In the genomic region with DNA sequence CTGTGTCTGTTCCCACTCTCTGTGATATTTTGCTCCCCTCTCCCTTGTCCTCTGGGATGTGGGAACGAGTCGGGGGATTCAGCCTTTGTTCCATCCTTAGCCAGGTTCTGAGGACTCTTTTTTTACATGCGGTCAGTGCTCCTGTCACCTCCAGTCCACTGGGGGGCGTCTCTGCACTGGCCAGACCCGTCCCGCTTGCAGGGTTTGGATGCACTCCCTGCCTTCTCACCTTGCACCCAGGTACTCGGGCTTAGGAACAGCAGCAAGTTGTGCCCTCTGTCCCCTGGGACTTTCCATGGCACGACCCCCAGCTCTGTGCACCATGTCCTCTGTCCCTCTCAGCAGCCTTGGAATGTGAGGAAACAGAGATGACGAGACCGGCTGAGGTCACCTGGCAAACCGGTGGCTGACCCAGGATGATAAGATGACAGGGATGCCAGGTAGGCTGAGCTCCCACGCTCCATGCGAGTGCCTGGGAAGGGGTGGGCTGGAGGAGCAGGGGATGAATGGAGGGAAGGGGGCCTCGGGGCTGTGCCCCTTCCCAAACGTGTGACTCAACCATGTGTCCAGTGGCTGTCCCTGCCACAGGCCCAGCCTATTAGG, we compare ENCODE assay signal across 8 cellular contexts. TPM values are rescaled to one million over a fixed set of nuclear protein-coding genes. Genes with fewer than 3 reads are reported as not detected.
DNase-seq lines count a peak whose midpoint lies in the region; ATAC-seq and TF ChIP-seq lines count a peak whose summit lies in the region.

No MANE protein-coding gene starts in this region.

- no peaks in the 10 kb centered on the region for H3K9me3 ChIP-seq in CD4-positive, alpha-beta T cell (ENCODE audit: control insufficient read depth, low read length)
- H3K9me3 ChIP-seq in SJCRH30 (replicated peaks) (no peaks in the 10 kb centered on the region), adrenal gland (replicated peaks in 1 of 3) (no peaks in the 10 kb centered on the region), iPS DF 6.9 (ENCODE audit: control insufficient read depth, insufficient read depth, low read length) (no peaks in the 10 kb centered on the region)

- peak; percentile 21 to 55 (median 43) for DNase-seq in CD4-positive, alpha-beta T cell
- DNase-seq in HPDE6-E6E7 (ENCODE audit: extremely low spot score) = peak; percentile 4
- peak; percentile 39 to 46 for DNase-seq in SJCRH30
- peak; percentile 30 to 82 (median 55) for DNase-seq in adrenal gland
- peak; percentile 55 for DNase-seq in iPS DF 6.9 (ENCODE audit: low read depth, low spot score)
- DNase-seq in stimulated activated CD4-positive, alpha-beta T cell treated with anti-CD3 and anti-CD28 coated beads, Interleukin-2, amount 100 ng/mL, for 4 hours (ENCODE audit: low read depth) = peak; percentile 18
- DNase-seq in amniotic stem cell (lab: John Stamatoyannopoulos, UW) = no peak

- no peaks in the 10 kb centered on the region for H3K4me1 Mint-ChIP-seq in CD4-positive, alpha-beta T cell (ENCODE audit: low read depth)

- H3K4me1 ChIP-seq in SJCRH30 (no peaks in the 10 kb centered on the region), adrenal gland (replicated peaks in 1 of 2) (no peaks in the 10 kb centered on the region), iPS DF 6.9 (ENCODE audit: control insufficient read depth, insufficient read depth, low read length) (no peaks in the 10 kb centered on the region)

- no peak overlapping the region for H3K27ac ChIP-seq in CD4-positive, alpha-beta T cell (ENCODE audit: low read depth, low read length)
- H3K27ac ChIP-seq in SJCRH30 (no peak overlapping the region), adrenal gland (no peak overlapping the region), iPS DF 6.9 (ENCODE audit: low read length) (no peak overlapping the region)

- H3K4me3 Mint-ChIP-seq in CD4-positive, alpha-beta T cell = no peak overlapping the region

- no peaks in the 10 kb centered on the region for H3K27me3 ChIP-seq in CD4-positive, alpha-beta T cell (ENCODE audit: control insufficient read depth, insufficient read depth, low read length)
- H3K27me3 ChIP-seq in SJCRH30 = peaks cover 20% of the 10 kb centered on the region
- H3K27me3 ChIP-seq in adrenal gland = no peaks in the 10 kb centered on the region
- H3K27me3 ChIP-seq in iPS DF 6.9 (ENCODE audit: control insufficient read depth, insufficient read depth, low read length) = no peaks in the 10 kb centered on the region

- no peaks in the 10 kb centered on the region for H3K9me3 Mint-ChIP-seq in CD4-positive, alpha-beta T cell

- no peaks in the 10 kb centered on the region for H3K36me3 ChIP-seq in SJCRH30
- H3K36me3 ChIP-seq in adrenal gland (replicated peaks in 1 of 2) = no peaks in the 10 kb centered on the region
- no peaks in the 10 kb centered on the region for H3K36me3 ChIP-seq in iPS DF 6.9 (ENCODE audit: control insufficient read depth, insufficient read depth, low read length)

- CTCF ChIA-PET in CD4-positive, alpha-beta T cell (lab: Charles Lee) = interaction anchor here (1.3 kb wide), 1 partner anchor 130 kb away, joined by 4 read pairs; no protein-coding TSS in a partner anchor

- no peaks in the 10 kb centered on the region for H3K36me3 Mint-ChIP-seq in CD4-positive, alpha-beta T cell (ENCODE audit: low read depth)

- no peak overlapping the region for H3K4me3 ChIP-seq in SJCRH30
- no peak overlapping the region for H3K4me3 ChIP-seq in adrenal gland
- no peak overlapping the region for H3K4me3 ChIP-seq in iPS DF 6.9 (ENCODE audit: low read length)

- H3K27ac Mint-ChIP-seq in CD4-positive, alpha-beta T cell = no peak overlapping the region

- ATAC-seq in CD4-positive, alpha-beta T cell (ENCODE audit: poor library complexity) = no peak
- ATAC-seq in HG02588 (IDR thresholded peaks at IDR 0.05; ENCODE audit: unreplicated experiment) = no peak

- POLR2A ChIA-PET in CD4-positive, alpha-beta T cell (lab: Charles Lee) = no interaction called here

- peak; percentile 50 for TF ChIP-seq CTCF in CD4-positive, alpha-beta T cell (IDR thresholded peaks at IDR 0.05)
- peak; percentile 33 to 67 (median 57) for TF ChIP-seq CTCF in adrenal gland (IDR thresholded peaks at IDR 0.05)

- H3K27me3 Mint-ChIP-seq in CD4-positive, alpha-beta T cell = peaks cover 33% of the 10 kb centered on the region

- TF ChIP-seq POLR2A in adrenal gland (IDR thresholded peaks at IDR 0.05) = no peak

- WGBS in adrenal gland, 4 donors = 19 to 24% (median 22%) methylated on average over 9 to 15 of the region's 15 CpGs
- WGBS in iPS DF 6.9 (ENCODE audit: insufficient coverage, insufficient read length) = no CpG with 5 or more reads among the region's 15 CpGs

- intact Hi-C loops in CD4-positive, alpha-beta T cell (cut with DNase I, micrococcal nuclease) = loop anchor here (1.0 kb wide), 2 partner anchors 125 to 130 kb away; no protein-coding TSS in a partner anchor
- intact Hi-C loops in adrenal gland (cut with DNase I) = loop anchor here in 1 of 2 donors (5.0 kb wide), 1 partner anchor 131 kb away; no protein-coding TSS in a partner anchor

RNA-seq across cellular contexts. Expression of a gene that starts 27.3 kb away (rescaled TPM):
- total RNA-seq in CD4-positive, alpha-beta T cell = not detected
- total RNA-seq in SJCRH30 (2014; rRNA removed; shearing (Covaris generic)) = not detected in 2 replicates
- total RNA-seq in adrenal gland = 10 to 100 TPM in 7 of 8 donors, 1 to 10 TPM in 1; 8.9 to 21.4 (median 16.5) TPM
- polyA plus RNA-seq in adrenal gland = 1 to 10 TPM; 4.9 to 9.3 (median 7.0) TPM
